8 cellular contexts compared by ENCODE assay signal in genomic region chr2:64273524-64274398, GRCh38.
A peak's percentile ranks its signal among the peaks of the same experiment; 100 is the strongest.
DNase-seq lines count a peak whose midpoint lies in the region; TF ChIP-seq lines count a peak whose summit lies in the region.

No MANE protein-coding gene starts in this region.

- TF ChIP-seq CTCF in kidney epithelial cell (IDR thresholded peaks at IDR 0.05; ENCODE audit: insufficient read depth, low read length, poor library complexity, severe bottlenecking) = no peak

- H3K79me2 ChIP-seq in ACC112 (ENCODE audit: control insufficient read depth, insufficient read depth, low read length, unreplicated experiment) = no peaks in the 10 kb centered on the region

- H3K4me3 ChIP-seq in ACC112 (ENCODE audit: low read depth, low read length) (no peak overlapping the region), HUES64 (ENCODE audit: low read length) (no peak overlapping the region), kidney epithelial cell (ENCODE audit: low read depth, low read length) (no peak overlapping the region), subcutaneous abdominal adipose tissue (ENCODE audit: low read depth in 1 of 5, low read length in 5 of 5) (peak overlapping the region in 2 of 5 donors; percentile 31 to 38)

- DNase-seq in astrocyte of the hippocampus (ENCODE audit: low read depth, low spot score) = peak; percentile 83
- peak; percentile 88 for DNase-seq in kidney epithelial cell (ENCODE audit: low read depth)
- no peak for DNase-seq in NCI-H345 (lab: John Stamatoyannopoulos, UW)
- no peak for DNase-seq in activated naive CD4-positive, alpha-beta T cell (lab: John Stamatoyannopoulos, UW)
- no peak for DNase-seq in DMS 273 treated with DMSO at 0.1 percent for 48 hours (lab: John Stamatoyannopoulos, UW)

- peak overlapping the region; percentile 48 for H2AFZ ChIP-seq in ACC112 (ENCODE audit: low read length, unreplicated experiment)

- H3K27ac ChIP-seq in ACC112 (ENCODE audit: low read depth, low read length) = peak overlapping the region; percentile 71
- H3K27ac ChIP-seq in HUES64 (ENCODE audit: low read depth, low read length) = peak overlapping the region; percentile 66
- peak overlapping the region; percentile 65 for H3K27ac ChIP-seq in subcutaneous abdominal adipose tissue (ENCODE audit: low read depth, low read length)

- peaks cover 38% of the 10 kb centered on the region for H3K4me1 ChIP-seq in ACC112 (ENCODE audit: control insufficient read depth, insufficient read depth, low read length, unreplicated experiment)
- H3K4me1 ChIP-seq in HUES64 (ENCODE audit: insufficient read depth, low read length) = peaks cover 65% of the 10 kb centered on the region
- peaks cover 14 to 28% (median 28%) of the 10 kb centered on the region in 5 donors for H3K4me1 ChIP-seq in subcutaneous abdominal adipose tissue (ENCODE audit: control insufficient read depth in 5 of 5, insufficient read depth in 5 of 5, low read length in 5 of 5)

- WGBS in HUES64 = 85% methylated on average over 6 of the region's 6 CpGs

- H3K27me3 ChIP-seq in ACC112 (ENCODE audit: insufficient read depth, low read length) = no peaks in the 10 kb centered on the region
- no peaks in the 10 kb centered on the region for H3K27me3 ChIP-seq in HUES64 (ENCODE audit: insufficient read depth, low read length)
- no peaks in the 10 kb centered on the region for H3K27me3 ChIP-seq in kidney epithelial cell (ENCODE audit: control insufficient read depth, insufficient read depth, low read length)
- H3K27me3 ChIP-seq in subcutaneous abdominal adipose tissue (ENCODE audit: control insufficient read depth in 5 of 5, insufficient read depth in 4 of 5, low read length in 5 of 5) = no peaks in the 10 kb centered on the region

- H3K9ac ChIP-seq in HUES64 (ENCODE audit: low read depth, low read length) (peak overlapping the region; percentile 30; the same call in 1 of the 2 replicates), subcutaneous abdominal adipose tissue (ENCODE audit: low read length in 5 of 5) (peak overlapping the region in 3 of 5 donors; percentile 17 to 43 (median 37))

- H3K9me3 ChIP-seq in HUES64 (ENCODE audit: insufficient read depth, low read depth, low read length) (no peaks in the 10 kb centered on the region), subcutaneous abdominal adipose tissue (ENCODE audit: control insufficient read depth in 5 of 5, low read length in 5 of 5) (peaks cover 0 to 7% (median 3%) of the 10 kb centered on the region in 5 donors)

- no peaks in the 10 kb centered on the region for H3K36me3 ChIP-seq in ACC112 (ENCODE audit: insufficient read depth, low read length)
- no peaks in the 10 kb centered on the region for H3K36me3 ChIP-seq in HUES64 (ENCODE audit: insufficient read depth, low read length)
- H3K36me3 ChIP-seq in kidney epithelial cell (ENCODE audit: control insufficient read depth, insufficient read depth, low read length) = no peaks in the 10 kb centered on the region
- no peaks in the 10 kb centered on the region for H3K36me3 ChIP-seq in subcutaneous abdominal adipose tissue (ENCODE audit: control insufficient read depth in 5 of 5, insufficient read depth in 5 of 5, low read length in 5 of 5)

Comparison
In these comparisons a context has a peak if more than half of its experiments do, and no peak if none do; other contexts are left out.
1. DNase-seq: peak in astrocyte of the hippocampus (single experiment) and kidney epithelial cell (single experiment); none in NCI-H345 (single experiment), activated naive CD4-positive, alpha-beta T cell (0 of 4) and DMS 273 treated with DMSO at 0.1 percent for 48 hours (single experiment).
2. Peak in every context shown above with its lines, with median percentiles within 50 percentile points of each other: H3K27ac ChIP-seq.